In the genomic region with DNA sequence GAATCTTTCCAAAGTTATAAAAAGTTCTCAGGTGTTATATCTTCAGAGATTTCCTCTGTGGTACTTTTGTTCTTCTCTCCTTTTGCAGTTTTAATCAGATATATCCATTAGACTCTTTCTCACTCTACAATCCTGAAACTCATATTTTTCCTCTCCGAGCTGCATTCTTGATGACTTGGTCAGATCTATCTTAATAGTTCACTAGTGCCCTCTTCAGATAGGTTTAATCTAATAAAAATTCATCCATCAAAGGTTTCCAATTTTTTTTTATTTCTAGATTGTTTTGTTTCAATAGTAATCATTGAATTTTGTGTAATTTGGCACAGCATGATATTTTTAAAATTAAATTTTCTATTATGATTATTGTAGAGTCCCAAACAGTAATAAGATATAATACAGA, we compare ENCODE assay signal across 11 cellular contexts. TPM values are rescaled to one million over a fixed set of nuclear protein-coding genes. Genes with fewer than 3 reads are reported as not detected.
DNase-seq lines count a peak whose midpoint lies in the region; ATAC-seq, FAIRE-seq and TF ChIP-seq lines count a peak whose summit lies in the region.
"Had no signal": no experiment of that assay in that cellular context is flagged by ENCODE, and none has a peak within 500 bp of the region (broad histone marks: within the 10 kb centered on the region; RNA-seq: fewer than 3 reads in every experiment).

No MANE protein-coding gene starts in this region.

- no peak overlapping the region for H2BK20ac ChIP-seq in IMR-90 (ENCODE audit: low read depth, low read length)

- H3K56ac ChIP-seq in IMR-90 (ENCODE audit: extremely low read depth, insufficient read depth, low read length) = no peak overlapping the region

- H3K4me1 ChIP-seq in IMR-90 (ENCODE audit: control insufficient read depth, insufficient read depth, low read length) (no peaks in the 10 kb centered on the region), right lobe of liver (no peaks in the 10 kb centered on the region), tibial artery (no peaks in the 10 kb centered on the region)

- TF ChIP-seq RAD21 in IMR-90 (IDR thresholded peaks at IDR 0.05; ENCODE audit: low read length) = 0 out of 2 replicates have a peak, but pooled peaks have one; percentile 11

- no peak overlapping the region for H2BK120ac ChIP-seq in IMR-90 (ENCODE audit: low read depth, low read length)

- FAIRE-seq in D721Med (lab: Jason Lieb, UNC) = no peak

- H2AFZ ChIP-seq in IMR-90 (replicated peaks; ENCODE audit: low read length, poor library complexity) = no peak overlapping the region

- H4K91ac ChIP-seq in IMR-90 (ENCODE audit: insufficient read depth, low read depth, low read length) = no peak overlapping the region

- no CpG with 5 or more reads among the region's 1 CpG for WGBS in IMR-90 (ENCODE audit: extremely low coverage in 2 of 2, insufficient read length in 1 of 2), 2 experiments
- 40% methylated on average over 1 of the region's 1 CpG for WGBS in right lobe of liver (ENCODE audit: insufficient coverage, low coverage, low lambda C conversion rate, missing lambda C conversion rate)

- TF ChIP-seq CTCF in D721Med (IDR thresholded peaks at IDR 0.05; ENCODE audit: insufficient read depth, missing control alignments) (peak; percentile 22), IMR-90 (conservative IDR thresholded peaks at IDR 0.05; ENCODE audit: low read depth, low read length) (no peak), astrocyte of the spinal cord (IDR thresholded peaks at IDR 0.05; ENCODE audit: low read depth, low read length) (no peak), right lobe of liver (IDR thresholded peaks at IDR 0.05) (peak in 1 of 4 donors; percentile 22), tibial artery (IDR thresholded peaks at IDR 0.05) (no peak)

- H3K36me3 ChIP-seq in IMR-90 (ENCODE audit: control insufficient read depth, insufficient read depth, low read length) (no peaks in the 10 kb centered on the region), right lobe of liver (no peaks in the 10 kb centered on the region), tibial artery (no peaks in the 10 kb centered on the region)

- no peak overlapping the region for H4K5ac ChIP-seq in IMR-90 (ENCODE audit: low read depth, low read length)

- POLR2A ChIA-PET in IMR-90 (lab: Charles Lee; ENCODE audit: unreplicated experiment) = no interaction called here

- no peak for TF ChIP-seq POLR2A in IMR-90 (IDR thresholded peaks at IDR 0.05; ENCODE audit: low read depth, low read length)
- no peak for TF ChIP-seq POLR2A in right lobe of liver (IDR thresholded peaks at IDR 0.05)

- no peak overlapping the region for H3K4ac ChIP-seq in IMR-90 (ENCODE audit: low read depth, low read length)

- H3K79me1 ChIP-seq in IMR-90 (ENCODE audit: low read depth in 1 of 2, low read length in 2 of 2) = no peaks in the 10 kb centered on the region

- no peak overlapping the region for H3K23ac ChIP-seq in IMR-90 (ENCODE audit: low read depth, low read length)

- no peak overlapping the region for H3K9ac ChIP-seq in IMR-90 (ENCODE audit: low read depth, low read length)

- no peak overlapping the region for H3K18ac ChIP-seq in IMR-90 (ENCODE audit: low read depth, low read length)

- no peak overlapping the region for H3K4me2 ChIP-seq in IMR-90 (ENCODE audit: low read depth, low read length)
- H3K4me2 ChIP-seq: smooth muscle cell had no signal

- no peak overlapping the region for H3K4me3 ChIP-seq in IMR-90 (ENCODE audit: insufficient read depth, low read depth, low read length)
- H3K4me3 ChIP-seq in astrocyte of the spinal cord (ENCODE audit: low read depth, low read length) = no peak overlapping the region
- no peak overlapping the region for H3K4me3 ChIP-seq in right lobe of liver
- no peak overlapping the region for H3K4me3 ChIP-seq in tibial artery
- H3K4me3 ChIP-seq: smooth muscle cell had no signal

- H3K14ac ChIP-seq in IMR-90 (replicated peaks; ENCODE audit: low read depth, low read length) = no peak overlapping the region

- dilution Hi-C loops in IMR-90 (cut with HindIII; ENCODE audit: low sequenced_read_pairs, unreplicated experiment) = no loop called here

- no peak overlapping the region for H4K8ac ChIP-seq in IMR-90 (ENCODE audit: low read depth in 2 of 2, low read length in 2 of 2)

- intact Hi-C loops in IMR-90 (cut with micrococcal nuclease) = loop anchor here (5.0 kb wide), 1 partner anchor 207 kb away; no protein-coding TSS in a partner anchor
- intact Hi-C loops in right lobe of liver (cut with DNase I) = no loop called here
- intact Hi-C loops in tibial artery (cut with DNase I; ENCODE audit: low total_unique reads) = no loop called here

- no peak overlapping the region for H3K27ac ChIP-seq in IMR-90 (ENCODE audit: insufficient read depth, low read length)
- no peak overlapping the region for H3K27ac ChIP-seq in right lobe of liver
- no peak overlapping the region for H3K27ac ChIP-seq in tibial artery
- H3K27ac ChIP-seq: epithelial cell of prostate had no signal

- no peaks in the 10 kb centered on the region for H3K9me1 ChIP-seq in IMR-90 (ENCODE audit: insufficient read depth, low read length)

- no peak overlapping the region for H2AK5ac ChIP-seq in IMR-90 (ENCODE audit: low read depth, low read length)

- no peaks in the 10 kb centered on the region for H4K20me1 ChIP-seq in IMR-90 (ENCODE audit: insufficient read depth, low read length)

- H2BK5ac ChIP-seq in IMR-90 (ENCODE audit: low read depth, low read length, poor library complexity, severe bottlenecking) = no peak overlapping the region

- BruUV-seq in IMR-90 (replicated peaks; lab: Mats Ljungman, UMichigan) = no TSS peak

- no peak for ATAC-seq in IMR-90 (ENCODE audit: low read depth)
- ATAC-seq in right lobe of liver = peak; percentile 39 to 65 (median 45)
- ATAC-seq in GM21529 (IDR thresholded peaks at IDR 0.05; ENCODE audit: unreplicated experiment) = no peak
- ATAC-seq: activated naive CD4-positive, alpha-beta T cell treated with anti-CD3 and anti-CD28 coated beads, Interleukin-2, amount 50 U/mL, for 72 hours had no signal

- H2AK9ac ChIP-seq in IMR-90 (replicated peaks; ENCODE audit: low read depth, low read length, poor library complexity) = no peak overlapping the region

- H3K9me3 ChIP-seq in IMR-90 (ENCODE audit: control insufficient read depth, insufficient read depth, low read length) (no peaks in the 10 kb centered on the region), right lobe of liver (no peaks in the 10 kb centered on the region), tibial artery (no peaks in the 10 kb centered on the region)

- no peak overlapping the region for H2BK15ac ChIP-seq in IMR-90 (ENCODE audit: low read depth, low read length)

- in situ Hi-C loops in IMR-90 (cut with MboI; ENCODE audit: low sequenced_read_pairs) = no loop called here
- in situ Hi-C loops in astrocyte of the spinal cord (cut with HindIII; ENCODE audit: low sequenced_read_pairs) = no loop called here

- CTCF ChIA-PET in IMR-90 (lab: Yijun Ruan, JAX) = no interaction called here

- DNase-seq in D721Med (ENCODE audit: insufficient read length, low spot score) (no peak), IMR-90 (no peak), astrocyte of the spinal cord (ENCODE audit: low read depth, low spot score) (peak; percentile 10), right lobe of liver (no peak), tibial artery (no peak)
- DNase-seq in activated CD8-positive, alpha-beta memory T cell treated with anti-CD3 and anti-CD28 coated beads, Interleukin-2, amount 50 U/mL, for 48 hours = no peak
- DNase-seq: NCI-H1694 treated with DMSO at 0.1 percent for 48 hours had no signal

- H3K27me3 ChIP-seq in IMR-90 (ENCODE audit: control insufficient read depth, insufficient read depth, low read length) = no peaks in the 10 kb centered on the region
- no peaks in the 10 kb centered on the region for H3K27me3 ChIP-seq in right lobe of liver
- H3K27me3 ChIP-seq in tibial artery = no peaks in the 10 kb centered on the region

TF ChIP-seq in IMR-90, 13 proteins besides CTCF, POLR2A, EP300 and RAD21:
- TF ChIP-seq CEBPB (IDR thresholded peaks at IDR 0.05; ENCODE audit: low read depth, low read length) (no peak), NFE2L2 (IDR thresholded peaks at IDR 0.05; ENCODE audit: low read depth, low read length) (no peak), RFX5 (IDR thresholded peaks at IDR 0.05; ENCODE audit: low read depth, low read length) (no peak), SMC3 (IDR thresholded peaks at IDR 0.05; ENCODE audit: low read depth, low read length) (no peak), RCOR1 (IDR thresholded peaks at IDR 0.05; ENCODE audit: insufficient replicate concordance, low read length) (no peak), ELK1 (IDR thresholded peaks at IDR 0.05; ENCODE audit: borderline replicate concordance, low read depth, low read length) (no peak), CHD1 (IDR thresholded peaks at IDR 0.05; ENCODE audit: low read depth, low read length) (no peak), FOS (IDR thresholded peaks at IDR 0.05; ENCODE audit: low read depth, low read length) (no peak), MAZ (IDR thresholded peaks at IDR 0.05; ENCODE audit: borderline replicate concordance, low read depth, low read length) (no peak), MXI1 (IDR thresholded peaks at IDR 0.05; ENCODE audit: borderline replicate concordance, low read depth, low read length) (no peak), MAFK (IDR thresholded peaks at IDR 0.05; ENCODE audit: low read depth, low read length) (no peak), BHLHE40 (IDR thresholded peaks at IDR 0.05; ENCODE audit: low read depth, low read length) (no peak)
- TF ChIP-seq, protein P1, sequence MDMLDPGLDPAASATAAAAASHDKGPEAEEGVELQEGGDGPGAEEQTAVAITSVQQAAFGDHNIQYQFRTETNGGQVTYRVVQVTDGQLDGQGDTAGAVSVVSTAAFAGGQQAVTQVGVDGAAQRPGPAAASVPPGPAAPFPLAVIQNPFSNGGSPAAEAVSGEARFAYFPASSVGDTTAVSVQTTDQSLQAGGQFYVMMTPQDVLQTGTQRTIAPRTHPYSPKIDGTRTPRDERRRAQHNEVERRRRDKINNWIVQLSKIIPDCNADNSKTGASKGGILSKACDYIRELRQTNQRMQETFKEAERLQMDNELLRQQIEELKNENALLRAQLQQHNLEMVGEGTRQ (IDR thresholded peaks at IDR 0.05; ENCODE audit: low read depth, low read length) = no peak

RNA-seq across cellular contexts. Expression of gene DGKB, which starts 21.8 kb away (rescaled TPM):
- under 0.01 TPM in 1 of 2 replicates, not detected in the other for total RNA-seq in IMR-90 (2012; rRNA removed)
- not detected in 2 replicates for polyA plus RNA-seq in IMR-90 (2012; rRNA removed)
- not detected in 2 replicates for polyA plus RNA-seq in IMR-90 (2012; cell fraction: cytosol; rRNA removed)
- not detected in 2 replicates for polyA plus RNA-seq in IMR-90 (2012; cell fraction: nucleus; rRNA removed; ENCODE audit: low replicate concordance)
- under 1 TPM in 4 of 6 experiments, not detected in 2; 0.11 to 0.16 (median 0.13) TPM for total RNA-seq in right lobe of liver
- total RNA-seq: activated naive CD4-positive, alpha-beta T cell treated with anti-CD3 and anti-CD28 coated beads, Interleukin-2, amount 50 U/mL, for 72 hours; smooth muscle cell had no signal
- polyA plus RNA-seq: smooth muscle cell had no signal

Comparison
In these comparisons a context has a peak if more than half of its experiments do, and no peak if none do; other contexts are left out.
1. ATAC-seq: peak in right lobe of liver (4 of 4); none in IMR-90 (single experiment) and GM21529 (single experiment).